Comparison of ENCODE assay signal across 22 cellular contexts in the genomic region with DNA sequence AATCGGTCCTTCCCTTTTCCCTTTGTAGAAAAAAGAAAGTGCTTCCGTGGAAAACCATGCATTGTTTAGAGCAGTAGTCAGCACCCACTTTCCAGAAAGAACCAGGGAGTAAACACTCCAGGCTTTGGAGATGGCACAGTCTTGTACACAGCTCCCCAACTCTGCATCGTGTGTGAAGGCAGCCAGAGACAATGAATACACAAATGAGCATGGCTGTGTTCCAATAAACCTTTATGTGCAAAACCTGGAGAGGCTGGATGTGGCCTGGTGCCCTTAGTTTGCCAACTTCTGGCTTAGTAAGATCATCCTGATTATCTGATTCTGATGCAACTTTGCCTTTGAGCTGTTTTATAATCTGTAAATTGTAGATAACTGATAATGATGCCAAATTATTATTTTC.
DNase-seq lines count a peak whose midpoint lies in the region; ATAC-seq lines count a peak whose summit lies in the region.
"Had no signal": no experiment of that assay in that cellular context is flagged by ENCODE, and none has a peak within 500 bp of the region (broad histone marks: within the 10 kb centered on the region; RNA-seq: fewer than 3 reads in every experiment).

No MANE protein-coding gene starts in this region.

- ATAC-seq in GM21576 (IDR thresholded peaks at IDR 0.05; ENCODE audit: unreplicated experiment): no peak
- ATAC-seq: activated CD4-positive, alpha-beta T cell treated with anti-CD3 and anti-CD28 coated beads for 36 hours; foreskin keratinocyte; mucosa of descending colon had no signal

- DNase-seq in NCI-H1092 treated with DMSO at 0.1 percent for 48 hours (lab: John Stamatoyannopoulos, UW) (peak; percentile 17), NCI-H1092 (lab: John Stamatoyannopoulos, UW) (no peak), NCI-H2029 treated with DMSO at 0.1 percent for 48 hours (lab: John Stamatoyannopoulos, UW) (peak; percentile 6), cerebellum (ENCODE audit: low spot score) (peak; percentile 32), substantia nigra (lab: John Stamatoyannopoulos, UW) (peak in 1 of 49 donors; percentile 51), NOMO-1 treated with DMSO at 0.1 percent for 48 hours (lab: John Stamatoyannopoulos, UW; ENCODE audit: unreplicated experiment) (no peak)
- no peak for DNase-seq in stimulated activated CD4-positive, alpha-beta T cell treated with anti-CD3 and anti-CD28 coated beads, Interleukin-2, amount 100 ng/mL, for 24 hours
- DNase-seq: 8988T; activated CD4-positive, alpha-beta T cell treated with anti-CD3 and anti-CD28 coated beads for 36 hours; activated CD8-positive, alpha-beta memory T cell treated with anti-CD3 and anti-CD28 coated beads for 24 hours; activated naive CD4-positive, alpha-beta T cell treated with Interleukin-2 at 50 U/mL for 16 hours; activated T-cell treated with anti-CD3 and anti-CD28 coated beads, Interleukin-2, amount 50 U/mL, for 24 hours; amniotic stem cell; central memory CD4-positive, alpha-beta T cell; foreskin keratinocyte; mucosa of descending colon; NCI-H1694 treated with DMSO at 0.1 percent for 48 hours; testis had no signal

- H3K27ac ChIP-seq in substantia nigra (ENCODE audit: low read depth, low read length, poor library complexity, severe bottlenecking): peak overlapping the region; percentile 59
- H3K27ac ChIP-seq: epithelial cell of prostate, foreskin keratinocyte, prostate gland, SJSA1, testis had no signal

Comparison
In these comparisons a context has a peak if more than half of its experiments do, and no peak if none do; other contexts are left out.
1. DNase-seq: peak in NCI-H1092 treated with DMSO at 0.1 percent for 48 hours (single experiment), NCI-H2029 treated with DMSO at 0.1 percent for 48 hours (single experiment) and cerebellum (single experiment); none in NCI-H1092 (single experiment), stimulated activated CD4-positive, alpha-beta T cell treated with anti-CD3 and anti-CD28 coated beads, Interleukin-2, amount 100 ng/mL, for 24 hours (0 of 2) and NOMO-1 treated with DMSO at 0.1 percent for 48 hours (single experiment).